Comparison of ENCODE assay signal across 18 cellular contexts in the genomic region with DNA sequence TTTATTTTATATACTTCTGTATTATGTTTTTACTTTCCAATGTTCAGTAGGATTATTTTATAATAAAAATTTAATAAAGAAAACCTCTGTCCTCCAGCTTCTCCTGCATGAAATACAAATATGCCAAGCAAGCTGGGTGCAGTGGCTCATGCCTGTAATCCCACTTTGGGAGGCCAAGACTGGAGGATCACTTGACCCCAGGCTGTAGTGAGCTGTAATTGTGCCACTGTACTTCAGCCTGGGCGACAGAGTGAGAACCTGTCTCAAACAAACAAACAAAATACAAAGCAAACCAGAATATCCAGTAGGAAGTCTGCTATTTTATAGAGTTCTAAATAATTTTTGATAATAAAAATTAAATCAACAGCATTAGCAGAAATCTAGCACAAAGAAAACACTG.
"Had no signal": no experiment of that assay in that cellular context is flagged by ENCODE, and none has a peak within 500 bp of the region (broad histone marks: within the 10 kb centered on the region; RNA-seq: fewer than 3 reads in every experiment).

No MANE protein-coding gene starts in this region.

- H3K9ac ChIP-seq: SK-N-SH had no signal

- H3K4me3 ChIP-seq: cardiac muscle cell had no signal

- H3K36me3 ChIP-seq: brain microvascular endothelial cell, cardiac muscle cell had no signal

- H3K9me3 ChIP-seq: SK-N-SH had no signal

- H3K27me3 ChIP-seq: brain microvascular endothelial cell, cardiac muscle cell had no signal

- DNase-seq: activated CD4-positive, alpha-beta memory T cell treated with anti-CD3 and anti-CD28 coated beads, Interleukin-2, amount 10 ng/mL, durations not matched to agents 7 days and 5 days; activated CD4-positive, alpha-beta T cell treated with anti-CD3 and anti-CD28 coated beads, Interleukin-2, amount 50 U/mL, for 1 hour; activated CD4-positive, CD25-positive, alpha-beta regulatory T cell; activated gamma-delta T cell; activated naive CD4-positive, alpha-beta T cell treated with anti-CD3 and anti-CD28 coated beads for 36 hours; activated T-cell treated with anti-CD3 and anti-CD28 coated beads for 4 hours; activated T-cell treated with anti-CD3 and anti-CD28 coated beads, Interleukin-2, amount 50 U/mL, for 48 hours; amygdala; brain microvascular endothelial cell; Kasumi-1; KBM-7; NCI-H1105 treated with DMSO at 0.1 percent for 48 hours; NCI-H1930; NCI-H524 treated with DMSO at 0.1 percent for 48 hours; SK-N-SH; T-helper 1 cell had no signal

- H3K27ac ChIP-seq: brain microvascular endothelial cell, cardiac muscle cell, VCaP had no signal
